ENCODE assay signal across 20 cellular contexts in the genomic region with DNA sequence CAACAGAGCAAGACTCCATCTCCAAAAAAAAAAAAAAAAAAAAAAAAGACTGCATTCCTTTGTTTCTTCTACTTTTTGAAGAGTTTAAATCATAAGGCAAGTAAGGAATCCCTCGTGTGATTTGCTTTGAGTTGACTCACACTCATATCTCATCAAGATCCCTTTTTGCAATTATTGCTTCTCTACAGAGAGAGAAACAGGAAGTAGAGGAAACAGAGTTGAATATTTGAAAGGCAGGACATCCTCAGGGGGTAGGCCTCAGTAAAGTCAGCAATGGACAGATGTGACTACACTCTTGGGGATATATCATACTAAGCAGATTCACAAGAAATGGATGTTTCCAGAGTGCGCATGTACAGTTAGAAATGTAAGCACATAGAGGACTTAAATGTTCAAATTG. TPM values are rescaled to one million over a fixed set of nuclear protein-coding genes. Genes with fewer than 3 reads are reported as not detected.
DNase-seq lines count a peak whose midpoint lies in the region; ATAC-seq lines count a peak whose summit lies in the region.
"Had no signal": no experiment of that assay in that cellular context is flagged by ENCODE, and none has a peak within 500 bp of the region (broad histone marks: within the 10 kb centered on the region; RNA-seq: fewer than 3 reads in every experiment).

No MANE protein-coding gene starts in this region.

- no peak overlapping the region for H3K18ac ChIP-seq in neuronal stem cell (ENCODE audit: low read length)

- peaks cover 3 to 7% of the 10 kb centered on the region in 2 donors for H3K9me3 Mint-ChIP-seq in stimulated activated naive B cell treated with anti-CD40 and anti-IgM and Interleukin-4, amounts not matched to agents 10 μg/mL and 1 μg/mL and 100 μg/mL, for 72 hours
- H3K9me3 Mint-ChIP-seq: activated CD4-positive, alpha-beta T cell treated with anti-CD3 and anti-CD28 coated beads, Interleukin-2, amount 10 ng/mL, durations not matched to agents 7 days and 5 days had no signal

- peaks cover 0 to 4% of the 10 kb centered on the region in 2 donors for H3K27me3 Mint-ChIP-seq in stimulated activated naive B cell treated with anti-CD40 and anti-IgM and Interleukin-4, amounts not matched to agents 10 μg/mL and 1 μg/mL and 100 μg/mL, for 72 hours
- H3K27me3 Mint-ChIP-seq: activated CD4-positive, alpha-beta T cell treated with anti-CD3 and anti-CD28 coated beads, Interleukin-2, amount 10 ng/mL, durations not matched to agents 7 days and 5 days had no signal

- H4K91ac ChIP-seq in neuronal stem cell (ENCODE audit: low read depth, low read length, poor library complexity) = no peak overlapping the region

- H3K4me1 ChIP-seq in neuronal stem cell (ENCODE audit: control insufficient read depth in 2 of 2, insufficient read depth in 1 of 2, low read depth in 1 of 2, low read length in 2 of 2) = peaks cover 3 to 8% of the 10 kb centered on the region in 2 donors
- H3K4me1 ChIP-seq: parathyroid adenoma had no signal

- H3K27me3 ChIP-seq in neuronal stem cell (ENCODE audit: control insufficient read depth in 3 of 3, insufficient read depth in 3 of 3, low read depth in 1 of 3, low read length in 3 of 3) = peaks cover 0 to 13% (median 0%) of the 10 kb centered on the region in 3 experiments
- H3K27me3 ChIP-seq: hepatocyte had no signal

- H3K4ac ChIP-seq in neuronal stem cell (ENCODE audit: low read length) = no peak overlapping the region

- no peak overlapping the region for H3K4me3 ChIP-seq in neuronal stem cell (ENCODE audit: low read length in 2 of 2)
- H3K4me3 ChIP-seq: hepatocyte, lung, skin epidermis had no signal

- H3K4me2 ChIP-seq in neuronal stem cell (ENCODE audit: insufficient read depth, low read length, poor library complexity, severe bottlenecking) = no peak overlapping the region
- H3K4me2 ChIP-seq: hepatocyte had no signal

- ATAC-seq in stimulated activated naive B cell treated with anti-CD40 and anti-IgM and Interleukin-4, amounts not matched to agents 10 μg/mL and 1 μg/mL and 100 μg/mL, for 72 hours (replicated peaks) = peak; percentile 72 to 77
- ATAC-seq: PC-3 had no signal

- H2BK5ac ChIP-seq in neuronal stem cell (ENCODE audit: low read length) = no peak overlapping the region

- no CpG with 5 or more reads among the region's 2 CpGs for WGBS in neuronal stem cell (ENCODE audit: extremely low coverage in 2 of 2, insufficient read length in 2 of 2, insufficient replicate concordance in 1 of 2), 2 donors

- H3K27ac Mint-ChIP-seq in stimulated activated naive B cell treated with anti-CD40 and anti-IgM and Interleukin-4, amounts not matched to agents 10 μg/mL and 1 μg/mL and 100 μg/mL, for 72 hours = no peak overlapping the region
- H3K27ac Mint-ChIP-seq: activated CD4-positive, alpha-beta T cell treated with anti-CD3 and anti-CD28 coated beads, Interleukin-2, amount 10 ng/mL, durations not matched to agents 7 days and 5 days had no signal

- H3K79me1 ChIP-seq in neuronal stem cell (ENCODE audit: low read depth, low read length) = no peaks in the 10 kb centered on the region

- no peak overlapping the region for H2BK15ac ChIP-seq in neuronal stem cell (ENCODE audit: low read length)

- H3K4me3 Mint-ChIP-seq in stimulated activated naive B cell treated with anti-CD40 and anti-IgM and Interleukin-4, amounts not matched to agents 10 μg/mL and 1 μg/mL and 100 μg/mL, for 72 hours = no peak overlapping the region
- H3K4me3 Mint-ChIP-seq: activated CD4-positive, alpha-beta T cell treated with anti-CD3 and anti-CD28 coated beads, Interleukin-2, amount 10 ng/mL, durations not matched to agents 7 days and 5 days had no signal

- no peak overlapping the region for H3K14ac ChIP-seq in neuronal stem cell (ENCODE audit: low read length)

- no peak overlapping the region for H2AK5ac ChIP-seq in neuronal stem cell (ENCODE audit: low read depth, low read length)

- H3K23ac ChIP-seq in neuronal stem cell (ENCODE audit: low read depth, low read length, poor library complexity) = no peak overlapping the region

- peak; percentile 25 for DNase-seq in GM03348 (ENCODE audit: low spot score)
- DNase-seq in NOMO-1 (lab: John Stamatoyannopoulos, UW; ENCODE audit: unreplicated experiment in 2 of 2) = peak; percentile 75 to 91
- peak; percentile 26 for DNase-seq in amniotic epithelial cell (ENCODE audit: low read depth)
- DNase-seq in stimulated activated naive B cell treated with anti-CD40 and anti-IgM and Interleukin-4, amounts not matched to agents 10 μg/mL and 1 μg/mL and 100 μg/mL, for 72 hours = no peak
- no peak for DNase-seq in neuronal stem cell (ENCODE audit: low spot score)
- no peak for DNase-seq in HuH-7 (ENCODE audit: low spot score)
- DNase-seq in NCI-H1694 (lab: John Stamatoyannopoulos, UW) = no peak
- DNase-seq: activated CD4-positive, alpha-beta T cell treated with anti-CD3 and anti-CD28 coated beads, Interleukin-2, amount 10 ng/mL, durations not matched to agents 7 days and 5 days; activated CD8-positive, alpha-beta memory T cell treated with anti-CD3 and anti-CD28 coated beads, Interleukin-2, amount 50 U/mL, for 48 hours; activated gamma-delta T cell; caudate nucleus; NCI-H1048; NCI-H510A treated with DMSO at 0.1 percent for 48 hours; PC-3; stimulated activated CD4-positive, alpha-beta T cell treated with anti-CD3 and anti-CD28 coated beads, Interleukin-4, amount 100 ng/mL, for 1 hour had no signal

- H3K4me1 Mint-ChIP-seq in stimulated activated naive B cell treated with anti-CD40 and anti-IgM and Interleukin-4, amounts not matched to agents 10 μg/mL and 1 μg/mL and 100 μg/mL, for 72 hours = peaks cover 5 to 6% of the 10 kb centered on the region in 2 donors

- no peak overlapping the region for H2BK120ac ChIP-seq in neuronal stem cell (ENCODE audit: low read depth, low read length)

- no peak overlapping the region for H2AFZ ChIP-seq in neuronal stem cell (ENCODE audit: low read length)
- H2AFZ ChIP-seq: hepatocyte, parathyroid adenoma had no signal

- no peak overlapping the region for H3K27ac ChIP-seq in neuronal stem cell (replicated peaks; ENCODE audit: low read length)
- H3K27ac ChIP-seq: C4-2B, hepatocyte, parathyroid adenoma, skin epidermis had no signal

- no peak overlapping the region for H4K8ac ChIP-seq in neuronal stem cell (ENCODE audit: low read depth, low read length)

- peaks cover 0 to 5% of the 10 kb centered on the region in 2 donors for H3K9me3 ChIP-seq in neuronal stem cell (replicated peaks in 1 of 2; ENCODE audit: control insufficient read depth in 2 of 2, insufficient read depth in 1 of 2, low read depth in 1 of 2, low read length in 2 of 2)

- peaks cover 0 to 4% of the 10 kb centered on the region in 2 donors for H3K36me3 Mint-ChIP-seq in stimulated activated naive B cell treated with anti-CD40 and anti-IgM and Interleukin-4, amounts not matched to agents 10 μg/mL and 1 μg/mL and 100 μg/mL, for 72 hours

- no peak overlapping the region for H2BK12ac ChIP-seq in neuronal stem cell (ENCODE audit: low read length)

- H3K9ac ChIP-seq in neuronal stem cell (ENCODE audit: low read depth, low read length, poor library complexity) = no peak overlapping the region
- H3K9ac ChIP-seq: parathyroid adenoma had no signal

- H3K36me3 ChIP-seq in neuronal stem cell (replicated peaks in 1 of 2; ENCODE audit: control insufficient read depth in 2 of 2, insufficient read depth in 2 of 2, low read length in 2 of 2) = no peaks in the 10 kb centered on the region

RNA-seq across cellular contexts. Expression of gene EFR3B, which starts 11.2 kb away (rescaled TPM):
- polyA plus RNA-seq in neuronal stem cell (2013, experiment 1 of 2) = 17.1 TPM
- 17.6 TPM for polyA plus RNA-seq in neuronal stem cell (2013, experiment 2 of 2)

RNA-seq across cellular contexts. Expression of gene DNAJC27, which starts 58.9 kb away (rescaled TPM):
- 6.1 TPM for polyA plus RNA-seq in neuronal stem cell (2013, experiment 1 of 2)
- polyA plus RNA-seq in neuronal stem cell (2013, experiment 2 of 2) = 5.5 TPM

Comparison
In these comparisons a context has a peak if more than half of its experiments do, and no peak if none do; other contexts are left out.
1. DNase-seq: peak in GM03348 (single experiment), NOMO-1 (2 of 2) and amniotic epithelial cell (single experiment); none in stimulated activated naive B cell treated with anti-CD40 and anti-IgM and Interleukin-4, amounts not matched to agents 10 μg/mL and 1 μg/mL and 100 μg/mL, for 72 hours (single experiment), neuronal stem cell (single experiment), HuH-7 (single experiment) and NCI-H1694 (single experiment).